ENCODE assay signal across 19 cellular contexts in genomic region chr12:98294426-98294825, GRCh38.
DNase-seq lines count a peak whose midpoint lies in the region; ATAC-seq, FAIRE-seq and TF ChIP-seq lines count a peak whose summit lies in the region.
"Had no signal": no experiment of that assay in that cellular context is flagged by ENCODE, and none has a peak within 500 bp of the region (broad histone marks: within the 10 kb centered on the region; RNA-seq: fewer than 3 reads in every experiment).

No MANE protein-coding gene starts in this region.

- peaks cover 19% of the 10 kb centered on the region for H3K4me1 Mint-ChIP-seq in astrocyte (ENCODE audit: low read depth, unreplicated experiment)
- no peaks in the 10 kb centered on the region for H3K4me1 Mint-ChIP-seq in natural killer cell treated with Interleukin-12 subunit alpha and Interleukin-12 subunit beta and Interleukin-15 and Interleukin-18, amount 100 ng/mL, for 72 hours (ENCODE audit: low read depth in 2 of 2)
- H3K4me1 Mint-ChIP-seq: CD14-positive monocyte; CD4-positive, alpha-beta memory T cell had no signal

- H3K4me1 ChIP-seq in Karpas-422 (ENCODE audit: low read length) (no peaks in the 10 kb centered on the region), astrocyte (ENCODE audit: insufficient read depth, low read length) (no peaks in the 10 kb centered on the region)
- H3K4me1 ChIP-seq: A549, BLaER1 had no signal

- DNase-seq in Karpas-422, result peak; percentile 1
- DNase-seq in astrocyte (ENCODE audit: low read depth), result peak; percentile 6
- peak; percentile 5 for DNase-seq in inferior parietal cortex (ENCODE audit: extremely low spot score)
- DNase-seq in erythroblast (lab: John Stamatoyannopoulos, UW), result no peak
- no peak for DNase-seq in HPDE6-E6E7 (ENCODE audit: extremely low spot score)
- DNase-seq in natural killer cell treated with Interleukin-12 subunit alpha and Interleukin-12 subunit beta and Interleukin-15 and Interleukin-18, amount 100 ng/mL, for 72 hours (ENCODE audit: low spot score), result no peak
- DNase-seq: CD4-positive, alpha-beta memory T cell; DND-41; EL; GOT3; H7; HFFc6 had no signal

- H3K36me3 ChIP-seq in Karpas-422 (ENCODE audit: insufficient read depth, low read length) (no peaks in the 10 kb centered on the region), astrocyte (ENCODE audit: insufficient read depth, low read length) (no peaks in the 10 kb centered on the region)
- H3K36me3 ChIP-seq: BLaER1 had no signal

- H3K27ac ChIP-seq in Karpas-422 (ENCODE audit: low read length) (no peak overlapping the region), astrocyte (ENCODE audit: low read depth, low read length) (no peak overlapping the region)
- H3K27ac ChIP-seq: A549, BLaER1, KMS-11 had no signal

- H3K4me2 ChIP-seq in Karpas-422 (ENCODE audit: low read depth, low read length, poor library complexity, severe bottlenecking) (no peak overlapping the region), astrocyte (ENCODE audit: low read length) (no peak overlapping the region)
- H3K4me2 ChIP-seq: A549, BLaER1, KMS-11 had no signal

- no peaks in the 10 kb centered on the region for H3K9me3 Mint-ChIP-seq in astrocyte (ENCODE audit: unreplicated experiment)
- H3K9me3 Mint-ChIP-seq in natural killer cell treated with Interleukin-12 subunit alpha and Interleukin-12 subunit beta and Interleukin-15 and Interleukin-18, amount 100 ng/mL, for 72 hours, result no peaks in the 10 kb centered on the region
- H3K9me3 Mint-ChIP-seq: CD14-positive monocyte had no signal

- H3K27me3 Mint-ChIP-seq in astrocyte (ENCODE audit: low read depth, unreplicated experiment), result no peaks in the 10 kb centered on the region
- H3K27me3 Mint-ChIP-seq in natural killer cell treated with Interleukin-12 subunit alpha and Interleukin-12 subunit beta and Interleukin-15 and Interleukin-18, amount 100 ng/mL, for 72 hours, result peaks cover 10 to 26% of the 10 kb centered on the region in 2 donors

- no peak for ATAC-seq in GM21528 (IDR thresholded peaks at IDR 0.05; ENCODE audit: low FRiP score, unreplicated experiment)
- no peak for ATAC-seq in natural killer cell treated with Interleukin-12 subunit alpha and Interleukin-12 subunit beta and Interleukin-15 and Interleukin-18, amount 100 ng/mL, for 72 hours
- ATAC-seq: A549, GM12878, HCT116 had no signal

- no peaks in the 10 kb centered on the region for H3K36me3 Mint-ChIP-seq in astrocyte (ENCODE audit: low read depth, unreplicated experiment)
- H3K36me3 Mint-ChIP-seq in natural killer cell treated with Interleukin-12 subunit alpha and Interleukin-12 subunit beta and Interleukin-15 and Interleukin-18, amount 100 ng/mL, for 72 hours, result no peaks in the 10 kb centered on the region
- H3K36me3 Mint-ChIP-seq: CD14-positive monocyte; CD4-positive, alpha-beta memory T cell had no signal

- H3K9me2 ChIP-seq in Karpas-422 (replicated peaks; ENCODE audit: insufficient read depth, low read length), result no peaks in the 10 kb centered on the region

- no peak overlapping the region for H3K27ac Mint-ChIP-seq in astrocyte (ENCODE audit: unreplicated experiment)
- H3K27ac Mint-ChIP-seq in natural killer cell treated with Interleukin-12 subunit alpha and Interleukin-12 subunit beta and Interleukin-15 and Interleukin-18, amount 100 ng/mL, for 72 hours, result no peak overlapping the region
- H3K27ac Mint-ChIP-seq: CD14-positive monocyte; CD4-positive, alpha-beta memory T cell; HFFc6 had no signal

- H3K9ac ChIP-seq in Karpas-422 (ENCODE audit: low read length), result no peak overlapping the region
- no peak overlapping the region for H3K9ac ChIP-seq in astrocyte (ENCODE audit: low read length)
- H3K9ac ChIP-seq: BLaER1, KMS-11 had no signal

- H2AFZ ChIP-seq in Karpas-422 (ENCODE audit: low read length) (no peak overlapping the region), astrocyte (ENCODE audit: low read depth, low read length) (no peak overlapping the region)

- H3K27me3 ChIP-seq in Karpas-422 (ENCODE audit: low read length) (no peaks in the 10 kb centered on the region), astrocyte (ENCODE audit: insufficient read depth, low read length) (peaks cover 2% of the 10 kb centered on the region)
- H3K27me3 ChIP-seq: BLaER1 had no signal

- no peaks in the 10 kb centered on the region for H3K9me3 ChIP-seq in Karpas-422 (ENCODE audit: low read length)
- H3K9me3 ChIP-seq in astrocyte (ENCODE audit: insufficient read depth, low read depth, low read length), result no peaks in the 10 kb centered on the region
- H3K9me3 ChIP-seq: A549, BLaER1 had no signal

- no peaks in the 10 kb centered on the region for H3K79me2 ChIP-seq in Karpas-422 (ENCODE audit: low read length)
- no peaks in the 10 kb centered on the region for H3K79me2 ChIP-seq in astrocyte (ENCODE audit: insufficient read depth, low read length)

- H3K4me3 Mint-ChIP-seq in astrocyte (ENCODE audit: unreplicated experiment), result no peak overlapping the region
- H3K4me3 Mint-ChIP-seq in natural killer cell treated with Interleukin-12 subunit alpha and Interleukin-12 subunit beta and Interleukin-15 and Interleukin-18, amount 100 ng/mL, for 72 hours, result no peak overlapping the region
- H3K4me3 Mint-ChIP-seq: CD14-positive monocyte; CD4-positive, alpha-beta memory T cell; HFFc6 had no signal

- TF ChIP-seq CTCF in astrocyte (IDR thresholded peaks at IDR 0.05; ENCODE audit: insufficient read depth, low read depth, low read length), result no peak

- no peaks in the 10 kb centered on the region for H4K20me1 ChIP-seq in Karpas-422 (ENCODE audit: insufficient read depth, low read depth, low read length)
- no peaks in the 10 kb centered on the region for H4K20me1 ChIP-seq in astrocyte (ENCODE audit: insufficient read depth, low read length)
- H4K20me1 ChIP-seq: BLaER1 had no signal

- FAIRE-seq in astrocyte (lab: Jason Lieb, UNC), result no peak
- FAIRE-seq: A549, GM12878 had no signal

- no peak for TF ChIP-seq POLR2A in erythroblast (IDR thresholded peaks at IDR 0.05; ENCODE audit: low read length)

- H3K4me3 ChIP-seq in Karpas-422 (ENCODE audit: low read length) (no peak overlapping the region), astrocyte (ENCODE audit: insufficient read depth, low read depth, low read length) (no peak overlapping the region)
- H3K4me3 ChIP-seq: A549, BLaER1, GM12878 had no signal

Comparison
In these comparisons a context has a peak if more than half of its experiments do, and no peak if none do; other contexts are left out.
1. DNase-seq: peak in Karpas-422 (single experiment), astrocyte (single experiment) and inferior parietal cortex (single experiment); none in erythroblast (0 of 2), HPDE6-E6E7 (single experiment) and natural killer cell treated with Interleukin-12 subunit alpha and Interleukin-12 subunit beta and Interleukin-15 and Interleukin-18, amount 100 ng/mL, for 72 hours (single experiment).